ENCODE assay signal across 1 cellular context in genomic region chr17:3641717-3642486, GRCh38.
TF ChIP-seq lines count a peak whose summit lies in the region.

No MANE protein-coding gene starts in this region.

TF ChIP-seq in HepG2, 621 proteins besides CTCF, POLR2A, EP300 and RAD21 (continues in another document):
- TF ChIP-seq ZNF329 (CRISPR knock-in tag; IDR thresholded peaks at IDR 0.05; ENCODE audit: low read depth) (no peak), CREM (IDR thresholded peaks at IDR 0.05) (peak; percentile 70), CREM (CRISPR knock-in tag; IDR thresholded peaks at IDR 0.05) (no peak), RXRB (CRISPR knock-in tag; IDR thresholded peaks at IDR 0.05; ENCODE audit: borderline replicate concordance) (peak; percentile 48; the same call in 1 of the 2 replicates), ZNF414 (CRISPR knock-in tag; IDR thresholded peaks at IDR 0.05) (peak; percentile 47; the same call in 1 of the 2 replicates), ZMAT3 (CRISPR knock-in tag; conservative IDR thresholded peaks at IDR 0.05) (0 out of 2 replicates have a peak, but pooled peaks have one; percentile 37), CREB1 (IDR thresholded peaks at IDR 0.05) (peak; percentile 64), CREB1 (CRISPR knock-in tag; IDR thresholded peaks at IDR 0.05) (peak; percentile 56; the same call in 1 of the 2 replicates), FOXK2 (IDR thresholded peaks at IDR 0.05) (no peak; the same call in 1 of the 2 replicates), ZFP62 (CRISPR knock-in tag; IDR thresholded peaks at IDR 0.05) (no peak), HINFP (CRISPR knock-in tag; IDR thresholded peaks at IDR 0.05; ENCODE audit: low read depth) (no peak), NCOA2 (CRISPR knock-in tag; IDR thresholded peaks at IDR 0.05) (peak; percentile 69), IRF2 (CRISPR knock-in tag; IDR thresholded peaks at IDR 0.05) (0 out of 2 replicates have a peak, but pooled peaks have one; percentile 30), RAD51 (IDR thresholded peaks at IDR 0.05; ENCODE audit: borderline replicate concordance) (peak; percentile 97), ZNF317 (CRISPR knock-in tag; IDR thresholded peaks at IDR 0.05) (peak; percentile 72; the same call in 1 of the 2 replicates), ZMYM2 (CRISPR knock-in tag; IDR thresholded peaks at IDR 0.05) (peak; percentile 81), ZNF383 (CRISPR knock-in tag; IDR thresholded peaks at IDR 0.05; ENCODE audit: borderline replicate concordance) (no peak), POGZ (CRISPR knock-in tag; IDR thresholded peaks at IDR 0.05) (peak; percentile 42; the same call in 1 of the 2 replicates), LCORL (IDR thresholded peaks at IDR 0.05) (no peak), LCORL (CRISPR knock-in tag; IDR thresholded peaks at IDR 0.05) (peak; percentile 70; the same call in 1 of the 2 replicates), USF2 (IDR thresholded peaks at IDR 0.05; ENCODE audit: low read depth, low read length) (peak; percentile 97), USF2 (CRISPR knock-in tag; IDR thresholded peaks at IDR 0.05; ENCODE audit: borderline replicate concordance) (peak; percentile 89; the same call in 1 of the 2 replicates), FOXA1 (IDR thresholded peaks at IDR 0.05) (no peak), FOXA1 (CRISPR knock-in tag; IDR thresholded peaks at IDR 0.05) (peak; percentile 37; the same call in 1 of the 2 replicates), ZNF687 (CRISPR knock-in tag; IDR thresholded peaks at IDR 0.05) (peak; percentile 74), HMG20B (CRISPR knock-in tag; conservative IDR thresholded peaks at IDR 0.05) (0 out of 2 replicates have a peak, but pooled peaks have one; percentile 44), ONECUT2 (CRISPR knock-in tag; IDR thresholded peaks at IDR 0.05) (no peak), ZNF260 (CRISPR knock-in tag; IDR thresholded peaks at IDR 0.05; ENCODE audit: borderline replicate concordance, low read depth) (no peak), SOX13 (IDR thresholded peaks at IDR 0.05) (no peak), SOX13 (CRISPR knock-in tag; conservative IDR thresholded peaks at IDR 0.05 in 1 of 2, IDR thresholded peaks at IDR 0.05 in 1 of 2) (peak in 1 of 2 experiments; percentile 87; a peak in 2 of 4 replicates)
- TF ChIP-seq, protein P1, sequence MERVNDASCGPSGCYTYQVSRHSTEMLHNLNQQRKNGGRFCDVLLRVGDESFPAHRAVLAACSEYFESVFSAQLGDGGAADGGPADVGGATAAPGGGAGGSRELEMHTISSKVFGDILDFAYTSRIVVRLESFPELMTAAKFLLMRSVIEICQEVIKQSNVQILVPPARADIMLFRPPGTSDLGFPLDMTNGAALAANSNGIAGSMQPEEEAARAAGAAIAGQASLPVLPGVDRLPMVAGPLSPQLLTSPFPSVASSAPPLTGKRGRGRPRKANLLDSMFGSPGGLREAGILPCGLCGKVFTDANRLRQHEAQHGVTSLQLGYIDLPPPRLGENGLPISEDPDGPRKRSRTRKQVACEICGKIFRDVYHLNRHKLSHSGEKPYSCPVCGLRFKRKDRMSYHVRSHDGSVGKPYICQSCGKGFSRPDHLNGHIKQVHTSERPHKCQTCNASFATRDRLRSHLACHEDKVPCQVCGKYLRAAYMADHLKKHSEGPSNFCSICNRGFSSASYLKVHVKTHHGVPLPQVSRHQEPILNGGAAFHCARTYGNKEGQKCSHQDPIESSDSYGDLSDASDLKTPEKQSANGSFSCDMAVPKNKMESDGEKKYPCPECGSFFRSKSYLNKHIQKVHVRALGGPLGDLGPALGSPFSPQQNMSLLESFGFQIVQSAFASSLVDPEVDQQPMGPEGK (CRISPR knock-in tag; IDR thresholded peaks at IDR 0.05), result no peak
- TF ChIP-seq, protein P2, sequence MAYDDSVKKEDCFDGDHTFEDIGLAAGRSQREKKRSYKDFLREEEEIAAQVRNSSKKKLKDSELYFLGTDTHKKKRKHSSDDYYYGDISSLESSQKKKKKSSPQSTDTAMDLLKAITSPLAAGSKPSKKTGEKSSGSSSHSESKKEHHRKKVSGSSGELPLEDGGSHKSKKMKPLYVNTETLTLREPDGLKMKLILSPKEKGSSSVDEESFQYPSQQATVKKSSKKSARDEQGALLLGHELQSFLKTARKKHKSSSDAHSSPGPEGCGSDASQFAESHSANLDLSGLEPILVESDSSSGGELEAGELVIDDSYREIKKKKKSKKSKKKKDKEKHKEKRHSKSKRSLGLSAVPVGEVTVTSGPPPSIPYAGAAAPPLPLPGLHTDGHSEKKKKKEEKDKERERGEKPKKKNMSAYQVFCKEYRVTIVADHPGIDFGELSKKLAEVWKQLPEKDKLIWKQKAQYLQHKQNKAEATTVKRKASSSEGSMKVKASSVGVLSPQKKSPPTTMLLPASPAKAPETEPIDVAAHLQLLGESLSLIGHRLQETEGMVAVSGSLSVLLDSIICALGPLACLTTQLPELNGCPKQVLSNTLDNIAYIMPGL (CRISPR knock-in tag; IDR thresholded peaks at IDR 0.05; ENCODE audit: borderline replicate concordance in 1 of 2, low read depth in 1 of 2), result peak in 1 of 2 experiments; percentile 46; a peak in 1 of 4 replicates
- TF ChIP-seq, protein P3, sequence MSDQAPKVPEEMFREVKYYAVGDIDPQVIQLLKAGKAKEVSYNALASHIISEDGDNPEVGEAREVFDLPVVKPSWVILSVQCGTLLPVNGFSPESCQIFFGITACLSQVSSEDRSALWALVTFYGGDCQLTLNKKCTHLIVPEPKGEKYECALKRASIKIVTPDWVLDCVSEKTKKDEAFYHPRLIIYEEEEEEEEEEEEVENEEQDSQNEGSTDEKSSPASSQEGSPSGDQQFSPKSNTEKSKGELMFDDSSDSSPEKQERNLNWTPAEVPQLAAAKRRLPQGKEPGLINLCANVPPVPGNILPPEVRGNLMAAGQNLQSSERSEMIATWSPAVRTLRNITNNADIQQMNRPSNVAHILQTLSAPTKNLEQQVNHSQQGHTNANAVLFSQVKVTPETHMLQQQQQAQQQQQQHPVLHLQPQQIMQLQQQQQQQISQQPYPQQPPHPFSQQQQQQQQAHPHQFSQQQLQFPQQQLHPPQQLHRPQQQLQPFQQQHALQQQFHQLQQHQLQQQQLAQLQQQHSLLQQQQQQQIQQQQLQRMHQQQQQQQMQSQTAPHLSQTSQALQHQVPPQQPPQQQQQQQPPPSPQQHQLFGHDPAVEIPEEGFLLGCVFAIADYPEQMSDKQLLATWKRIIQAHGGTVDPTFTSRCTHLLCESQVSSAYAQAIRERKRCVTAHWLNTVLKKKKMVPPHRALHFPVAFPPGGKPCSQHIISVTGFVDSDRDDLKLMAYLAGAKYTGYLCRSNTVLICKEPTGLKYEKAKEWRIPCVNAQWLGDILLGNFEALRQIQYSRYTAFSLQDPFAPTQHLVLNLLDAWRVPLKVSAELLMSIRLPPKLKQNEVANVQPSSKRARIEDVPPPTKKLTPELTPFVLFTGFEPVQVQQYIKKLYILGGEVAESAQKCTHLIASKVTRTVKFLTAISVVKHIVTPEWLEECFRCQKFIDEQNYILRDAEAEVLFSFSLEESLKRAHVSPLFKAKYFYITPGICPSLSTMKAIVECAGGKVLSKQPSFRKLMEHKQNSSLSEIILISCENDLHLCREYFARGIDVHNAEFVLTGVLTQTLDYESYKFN (CRISPR knock-in tag; conservative IDR thresholded peaks at IDR 0.05), result peak; percentile 71
- TF ChIP-seq, protein P4, sequence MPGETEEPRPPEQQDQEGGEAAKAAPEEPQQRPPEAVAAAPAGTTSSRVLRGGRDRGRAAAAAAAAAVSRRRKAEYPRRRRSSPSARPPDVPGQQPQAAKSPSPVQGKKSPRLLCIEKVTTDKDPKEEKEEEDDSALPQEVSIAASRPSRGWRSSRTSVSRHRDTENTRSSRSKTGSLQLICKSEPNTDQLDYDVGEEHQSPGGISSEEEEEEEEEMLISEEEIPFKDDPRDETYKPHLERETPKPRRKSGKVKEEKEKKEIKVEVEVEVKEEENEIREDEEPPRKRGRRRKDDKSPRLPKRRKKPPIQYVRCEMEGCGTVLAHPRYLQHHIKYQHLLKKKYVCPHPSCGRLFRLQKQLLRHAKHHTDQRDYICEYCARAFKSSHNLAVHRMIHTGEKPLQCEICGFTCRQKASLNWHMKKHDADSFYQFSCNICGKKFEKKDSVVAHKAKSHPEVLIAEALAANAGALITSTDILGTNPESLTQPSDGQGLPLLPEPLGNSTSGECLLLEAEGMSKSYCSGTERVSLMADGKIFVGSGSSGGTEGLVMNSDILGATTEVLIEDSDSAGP (CRISPR knock-in tag; IDR thresholded peaks at IDR 0.05; ENCODE audit: borderline replicate concordance), result peak; percentile 37; the same call in 1 of the 2 replicates
- TF ChIP-seq, protein P5, sequence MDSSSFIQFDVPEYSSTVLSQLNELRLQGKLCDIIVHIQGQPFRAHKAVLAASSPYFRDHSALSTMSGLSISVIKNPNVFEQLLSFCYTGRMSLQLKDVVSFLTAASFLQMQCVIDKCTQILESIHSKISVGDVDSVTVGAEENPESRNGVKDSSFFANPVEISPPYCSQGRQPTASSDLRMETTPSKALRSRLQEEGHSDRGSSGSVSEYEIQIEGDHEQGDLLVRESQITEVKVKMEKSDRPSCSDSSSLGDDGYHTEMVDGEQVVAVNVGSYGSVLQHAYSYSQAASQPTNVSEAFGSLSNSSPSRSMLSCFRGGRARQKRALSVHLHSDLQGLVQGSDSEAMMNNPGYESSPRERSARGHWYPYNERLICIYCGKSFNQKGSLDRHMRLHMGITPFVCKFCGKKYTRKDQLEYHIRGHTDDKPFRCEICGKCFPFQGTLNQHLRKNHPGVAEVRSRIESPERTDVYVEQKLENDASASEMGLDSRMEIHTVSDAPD (CRISPR knock-in tag; IDR thresholded peaks at IDR 0.05), result no peak
- TF ChIP-seq, protein P6, sequence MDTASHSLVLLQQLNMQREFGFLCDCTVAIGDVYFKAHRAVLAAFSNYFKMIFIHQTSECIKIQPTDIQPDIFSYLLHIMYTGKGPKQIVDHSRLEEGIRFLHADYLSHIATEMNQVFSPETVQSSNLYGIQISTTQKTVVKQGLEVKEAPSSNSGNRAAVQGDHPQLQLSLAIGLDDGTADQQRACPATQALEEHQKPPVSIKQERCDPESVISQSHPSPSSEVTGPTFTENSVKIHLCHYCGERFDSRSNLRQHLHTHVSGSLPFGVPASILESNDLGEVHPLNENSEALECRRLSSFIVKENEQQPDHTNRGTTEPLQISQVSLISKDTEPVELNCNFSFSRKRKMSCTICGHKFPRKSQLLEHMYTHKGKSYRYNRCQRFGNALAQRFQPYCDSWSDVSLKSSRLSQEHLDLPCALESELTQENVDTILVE (CRISPR knock-in tag; IDR thresholded peaks at IDR 0.05), result peak; percentile 18; the same call in 1 of the 2 replicates
